In genomic region chr20:24816431-24816830, GRCh38 we compare ENCODE assay signal across 21 cellular contexts.
"Had no signal": no experiment of that assay in that cellular context is flagged by ENCODE, and none has a peak within 500 bp of the region (broad histone marks: within the 10 kb centered on the region; RNA-seq: fewer than 3 reads in every experiment).

No MANE protein-coding gene starts in this region.

- H3K9me3 ChIP-seq: left lung, sigmoid colon, testis, vagina had no signal

- H3K36me3 ChIP-seq: left lung, sigmoid colon, vagina had no signal

- H3K4me1 ChIP-seq: foreskin keratinocyte, left lung, sigmoid colon, testis, vagina had no signal

- DNase-seq: activated CD4-positive, alpha-beta T cell treated with anti-CD3 and anti-CD28 coated beads, Interleukin-2, amount 10 ng/mL, durations not matched to agents 24 days and 14 days; activated CD8-positive, alpha-beta memory T cell treated with anti-CD3 and anti-CD28 coated beads, Interleukin-2, amount 10 ng/mL, durations not matched to agents 7 days and 5 days; activated CD8-positive, alpha-beta T cell treated with anti-CD3 and anti-CD28 coated beads for 36 hours; activated gamma-delta T cell treated with Interleukin-2 at 50 U/mL for 16 hours; activated T-cell treated with anti-CD3 and anti-CD28 coated beads for 4 hours; dermis blood vessel endothelial cell; effector CD8-positive, alpha-beta T cell; foreskin keratinocyte; immature natural killer cell; left lung; naive B cell; occipital lobe; sigmoid colon; stimulated activated CD4-positive, alpha-beta T cell treated with anti-CD3 and anti-CD28 coated beads, Interleukin-4, amount 100 ng/mL, for 1 hour; stimulated activated naive CD4-positive, alpha-beta T cell; testis had no signal

- H3K27me3 ChIP-seq: foreskin keratinocyte, hepatocyte, testis, vagina had no signal

- ATAC-seq: activated CD4-positive, CD25-positive, alpha-beta regulatory T cell treated with anti-CD3 and anti-CD28 coated beads, Interleukin-2, amount 50 U/mL, for 24 hours; activated CD8-positive, alpha-beta memory T cell treated with anti-CD3 and anti-CD28 coated beads, Interleukin-2, amount 10 ng/mL, durations not matched to agents 7 days and 5 days; activated CD8-positive, alpha-beta T cell treated with anti-CD3 and anti-CD28 coated beads for 36 hours; foreskin keratinocyte; left lung had no signal

- H3K79me2 ChIP-seq: hepatocyte had no signal

- H3K4me2 ChIP-seq: hepatocyte had no signal

- H2AFZ ChIP-seq: hepatocyte had no signal

- H3K4me3 ChIP-seq: hepatocyte, left lung, lung, sigmoid colon, testis, vagina had no signal

- H3K27ac ChIP-seq: foreskin keratinocyte, hepatocyte, left lung, sigmoid colon, testis, vagina, VCaP had no signal
